In genomic region chr17:1787301-1787902, GRCh38 we compare ENCODE assay signal across 9 cellular contexts. TPM values are rescaled to one million over a fixed set of nuclear protein-coding genes. Genes with fewer than 3 reads are reported as not detected.
A peak's percentile ranks its signal among the peaks of the same experiment; 100 is the strongest.
DNase-seq lines count a peak whose midpoint lies in the region; ATAC-seq and TF ChIP-seq lines count a peak whose summit lies in the region.
"Had no signal": no experiment of that assay in that cellular context is flagged by ENCODE, and none has a peak within 500 bp of the region (broad histone marks: within the 10 kb centered on the region; RNA-seq: fewer than 3 reads in every experiment).

No MANE protein-coding gene starts in this region.

- H3K27me3 ChIP-seq in adrenal gland (no peaks in the 10 kb centered on the region), heart left ventricle (no peaks in the 10 kb centered on the region)

- POLR2A ChIA-PET in WTC11 (lab: Charles Lee) = no interaction called here

- ATAC-seq in heart left ventricle (peak; percentile 7 to 72 (median 54)), sciatic nerve (peak; percentile 47), HG03342 (IDR thresholded peaks at IDR 0.05; ENCODE audit: unreplicated experiment) (no peak), WTC11 (no peak)

- TF ChIP-seq CTCF in adrenal gland (IDR thresholded peaks at IDR 0.05) = no peak
- no peak for TF ChIP-seq CTCF in heart left ventricle (IDR thresholded peaks at IDR 0.05)
- no peak for TF ChIP-seq CTCF in WTC11 (IDR thresholded peaks at IDR 0.05)

- intact Hi-C loops in adrenal gland (cut with DNase I) = no loop called here
- intact Hi-C loops in heart left ventricle (cut with DNase I) = loop anchor here in 6 of 10 donors (5.0 to 10.0 kb wide), 3 partner anchors 113 to 123 kb away; no protein-coding TSS in a partner anchor
- intact Hi-C loops in sciatic nerve (cut with DNase I) = loop anchor here (10.0 kb wide), 1 partner anchor 63 kb away; the partner anchor contains the start of gene WDR81

- TF ChIP-seq POLR2A in adrenal gland (IDR thresholded peaks at IDR 0.05) = peak; percentile 22 to 92
- peak in 1 of 2 donors; percentile 35 for TF ChIP-seq POLR2A in heart left ventricle (IDR thresholded peaks at IDR 0.05)

- no peak overlapping the region for H3K27ac Mint-ChIP-seq in WTC11

- H3K4me3 ChIP-seq in adrenal gland (no peak overlapping the region), heart left ventricle (no peak overlapping the region)

- no peaks in the 10 kb centered on the region for H3K27me3 Mint-ChIP-seq in WTC11 (ENCODE audit: low read depth)

- H3K4me1 ChIP-seq in adrenal gland (replicated peaks in 1 of 2) (peaks cover 25 to 55% of the 10 kb centered on the region in 2 donors), heart left ventricle (peaks cover 5 to 59% (median 48%) of the 10 kb centered on the region in 12 donors)

- peaks cover 48% of the 10 kb centered on the region for H3K36me3 Mint-ChIP-seq in WTC11

- H3K36me3 ChIP-seq in adrenal gland (replicated peaks in 1 of 2) (no peaks in the 10 kb centered on the region), heart left ventricle (peaks cover 0 to 8% (median 2%) of the 10 kb centered on the region in 9 donors)

- H3K9me3 ChIP-seq in adrenal gland (replicated peaks in 1 of 3) (no peaks in the 10 kb centered on the region), heart left ventricle (no peaks in the 10 kb centered on the region)

- CTCF ChIA-PET in WTC11 (lab: Charles Lee) = no interaction called here

- 38 to 52% (median 46%) methylated on average over 14 to 16 of the region's 16 CpGs for WGBS in adrenal gland, 4 donors
- 69 to 75% (median 74%) methylated on average over 16 of the region's 16 CpGs for WGBS in heart left ventricle, 4 donors

- DNase-seq in Daoy (ENCODE audit: low read depth) (peak; percentile 95), adrenal gland (peak; percentile 85 to 97 (median 94)), heart left ventricle (peak in 3 of 5 donors; percentile 57 to 79 (median 68)), sciatic nerve (ENCODE audit: low spot score) (no peak), NCI-H1694 treated with DMSO at 0.1 percent for 48 hours (lab: John Stamatoyannopoulos, UW) (no peak), UCSD-AML1 (lab: John Stamatoyannopoulos, UW; ENCODE audit: unreplicated experiment) (no peak), WTC11 (ENCODE audit: low spot score) (no peak)
- DNase-seq: effector CD4-positive, alpha-beta T cell had no signal

- no peaks in the 10 kb centered on the region for H3K9me3 Mint-ChIP-seq in WTC11

- H3K4me1 Mint-ChIP-seq in WTC11 = no peaks in the 10 kb centered on the region

- peak overlapping the region; percentile 60 to 92 (median 86) for H3K27ac ChIP-seq in adrenal gland
- H3K27ac ChIP-seq in heart left ventricle = peak overlapping the region; percentile 39 to 92 (median 79)

- no peak overlapping the region for H3K4me3 Mint-ChIP-seq in WTC11

TF ChIP-seq in WTC11, 78 proteins besides CTCF, POLR2A, EP300 and RAD21:
- TF ChIP-seq TEAD4 (CRISPR knock-in tag; IDR thresholded peaks at IDR 0.05) = no peak

RNA-seq across cellular contexts. Expression of gene SERPINF1, which starts 25.5 kb away (rescaled TPM):
- 0.69 and 2.6 TPM in 2 replicates for total RNA-seq in Daoy (2014; rRNA removed; shearing (Covaris generic))
- total RNA-seq in adrenal gland (100 to 1,000 TPM in 5 of 8 donors, 10 to 100 TPM in 3; 72.8 to 290 (median 120) TPM), heart left ventricle (100 to 1,000 TPM in 5 of 9 donors, 10 to 100 TPM in 4; 67.5 to 460 (median 103) TPM), sciatic nerve (592 TPM), WTC11 (2021) (16.7 to 26.2 TPM (median 22.1 TPM) in 3 replicates)
- polyA plus RNA-seq in adrenal gland (100 to 1,000 TPM in 2 of 3 donors, 10 to 100 TPM in 1; 70.4 to 310 (median 121) TPM), heart left ventricle (100 to 1,000 TPM; 101 to 125 TPM)

RNA-seq across cellular contexts. Expression of gene SMYD4, which starts 42.3 kb away (rescaled TPM):
- total RNA-seq in Daoy (2014; rRNA removed; shearing (Covaris generic)) = 10.1 and 11.0 TPM in 2 replicates
- total RNA-seq in adrenal gland (10 to 100 TPM; 10.2 to 20.2 (median 16.3) TPM), heart left ventricle (10 to 100 TPM in 3 of 9 donors, 1 to 10 TPM in 6; 5.2 to 15.9 (median 8.3) TPM), sciatic nerve (17.7 TPM), WTC11 (2021) (24.1 to 28.8 TPM (median 28.2 TPM) in 3 replicates)
- polyA plus RNA-seq in adrenal gland (10 to 100 TPM in 1 of 3 donors, 1 to 10 TPM in 2; 5.1 to 17.9 (median 8.4) TPM), heart left ventricle (1 to 10 TPM; 5.6 to 6.5 TPM)

RNA-seq across cellular contexts. Expression of gene RPA1, which starts 42.4 kb away (rescaled TPM):
- 25.4 and 29.9 TPM in 2 replicates for total RNA-seq in Daoy (2014; rRNA removed; shearing (Covaris generic))
- total RNA-seq in adrenal gland = 100 to 1,000 TPM in 1 of 8 donors, 10 to 100 TPM in 7; 20.2 to 109 (median 50.3) TPM
- polyA plus RNA-seq in adrenal gland = 10 to 100 TPM; 12.9 to 32.8 (median 14.8) TPM
- 10 to 100 TPM; 20.1 to 87.4 (median 64.6) TPM for total RNA-seq in heart left ventricle
- polyA plus RNA-seq in heart left ventricle = 10 to 100 TPM; 10.4 to 35.0 TPM
- total RNA-seq in sciatic nerve = 83.0 TPM
- 158 to 177 TPM (median 163 TPM) in 3 replicates for total RNA-seq in WTC11 (2021)

RNA-seq across cellular contexts. Expression of gene SERPINF2, which starts 44.7 kb away (rescaled TPM):
- total RNA-seq in Daoy (2014; rRNA removed; shearing (Covaris generic)) = 0.06 and 0.80 TPM in 2 replicates
- total RNA-seq in adrenal gland (1 to 10 TPM; 1.3 to 3.7 (median 2.4) TPM), heart left ventricle (1 to 10 TPM in 2 of 9 donors, under 1 TPM in 6, not detected in 1; 0.25 to 1.8 (median 0.77) TPM), sciatic nerve (3.2 TPM), WTC11 (2021) (1.6 to 2.7 TPM (median 2.1 TPM) in 3 replicates)
- polyA plus RNA-seq in adrenal gland (1 to 10 TPM in 2 of 3 donors, under 1 TPM in 1; 0.59 to 6.4 (median 5.2) TPM), heart left ventricle (1 to 10 TPM in 1 of 2 donors, under 1 TPM in 1; 0.65 to 1.4 TPM)

Comparison
In these comparisons a context has a peak if more than half of its experiments do, and no peak if none do; other contexts are left out.
1. DNase-seq: peak in Daoy (single experiment), adrenal gland (7 of 7) and heart left ventricle (3 of 5); none in sciatic nerve (single experiment), NCI-H1694 treated with DMSO at 0.1 percent for 48 hours (single experiment), UCSD-AML1 (single experiment) and WTC11 (single experiment).
2. ATAC-seq: peak in heart left ventricle (4 of 4) and sciatic nerve (single experiment); none in HG03342 (single experiment) and WTC11 (single experiment).
3. intact Hi-C loops: an anchor here in heart left ventricle (5.0 to 10.0 kb wide) and sciatic nerve (10.0 kb wide); none called in adrenal gland.